9 cellular contexts compared by ENCODE assay signal in the genomic region with DNA sequence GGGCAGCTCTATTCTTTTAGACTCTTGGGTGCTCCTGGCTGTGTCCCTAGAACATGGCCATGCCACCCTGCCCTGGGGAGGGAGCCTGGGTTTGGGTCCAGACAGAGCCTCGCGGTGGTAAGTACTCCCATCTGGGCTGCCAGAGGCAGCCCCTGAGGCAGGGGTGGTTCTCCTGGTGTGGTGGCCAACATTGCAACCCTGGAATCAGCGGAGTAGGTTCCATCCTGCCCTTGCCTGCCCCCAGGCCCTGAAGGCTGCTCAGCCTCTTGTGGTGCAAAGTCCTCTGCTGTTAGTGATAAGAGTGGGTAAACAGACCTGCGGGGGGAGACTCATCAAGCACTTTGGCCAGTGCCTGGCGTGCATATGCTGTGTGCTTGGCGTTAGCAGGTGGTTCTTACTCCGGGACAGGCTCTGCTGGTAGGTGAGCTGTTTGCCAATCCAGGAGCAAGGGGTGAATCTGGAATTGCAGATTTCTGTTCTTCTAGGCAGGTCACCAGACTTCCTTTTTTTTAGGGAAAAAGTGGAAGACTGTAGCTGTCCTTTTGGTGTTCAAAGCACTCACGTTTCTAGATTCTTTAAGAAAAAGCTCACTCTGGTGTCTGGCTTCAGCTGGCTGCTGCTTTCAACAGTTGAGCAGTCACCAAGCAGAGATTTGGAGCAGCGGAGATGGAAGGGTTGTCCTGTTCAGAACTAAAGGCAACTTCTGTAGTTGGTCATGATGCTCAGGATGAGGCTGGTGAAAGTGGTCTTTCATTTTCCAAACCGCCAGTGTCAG. TPM values are rescaled to one million over a fixed set of nuclear protein-coding genes. Genes with fewer than 3 reads are reported as not detected.
DNase-seq lines count a peak whose midpoint lies in the region; ATAC-seq lines count a peak whose summit lies in the region.
"Had no signal": no experiment of that assay in that cellular context is flagged by ENCODE, and none has a peak within 500 bp of the region (broad histone marks: within the 10 kb centered on the region; RNA-seq: fewer than 3 reads in every experiment).

No MANE protein-coding gene starts in this region.

- H3K9me3 ChIP-seq in CD4-positive, alpha-beta memory T cell (ENCODE audit: control insufficient read depth in 1 of 2, low read length in 2 of 2): no peaks in the 10 kb centered on the region

- peaks cover 7 to 44% of the 10 kb centered on the region in 2 donors for H3K36me3 Mint-ChIP-seq in CD4-positive, alpha-beta memory T cell
- peaks cover 15% of the 10 kb centered on the region for H3K36me3 Mint-ChIP-seq in activated naive CD8-positive, alpha-beta T cell treated with anti-CD3 and anti-CD28 coated beads, Interleukin-2, amount 50 U/mL, for 24 hours (ENCODE audit: low read depth)
- H3K36me3 Mint-ChIP-seq in memory B cell: peaks cover 14% of the 10 kb centered on the region

- POLR2A ChIA-PET in CD4-positive, alpha-beta memory T cell (lab: Charles Lee; ENCODE audit: partially characterized antibody): interaction anchor here (0.6 to 7.6 kb wide), 11 partner anchors 9 to 673 kb away, joined by 3 to 80 read pairs (median 6); a partner anchor contains a TSS

- H3K4me1 Mint-ChIP-seq in CD4-positive, alpha-beta memory T cell: peaks cover 46 to 67% (median 58%) of the 10 kb centered on the region in 4 donors
- H3K4me1 Mint-ChIP-seq in activated naive CD8-positive, alpha-beta T cell treated with anti-CD3 and anti-CD28 coated beads, Interleukin-2, amount 50 U/mL, for 24 hours: peaks cover 52% of the 10 kb centered on the region
- H3K4me1 Mint-ChIP-seq in memory B cell: peaks cover 46% of the 10 kb centered on the region

- H3K4me1 ChIP-seq in CD4-positive, alpha-beta memory T cell (ENCODE audit: insufficient read depth, low read length): peaks cover 55% of the 10 kb centered on the region

- CTCF ChIA-PET in CD4-positive, alpha-beta memory T cell (lab: Charles Lee; ENCODE audit: partially characterized antibody): interaction anchor here (0.9 to 6.8 kb wide), 5 partner anchors 11 to 137 kb away, joined by 3 to 32 read pairs (median 5); a partner anchor contains a TSS

- DNase-seq in CD4-positive, alpha-beta memory T cell: no peak
- DNase-seq in HUDEP-2 (lab: John Stamatoyannopoulos, UW; ENCODE audit: unreplicated experiment in 76 of 76) (peak in 65 of 76 experiments; percentile 5 to 81 (median 50)), memory B cell (ENCODE audit: low spot score in 2 of 2) (no peak), NCI-H82 treated with DMSO at 0.1 percent for 48 hours (lab: John Stamatoyannopoulos, UW; ENCODE audit: unreplicated experiment) (no peak)
- DNase-seq in activated naive CD8-positive, alpha-beta T cell treated with anti-CD3 and anti-CD28 coated beads, Interleukin-2, amount 50 U/mL, for 24 hours: no peak
- DNase-seq: activated effector memory CD4-positive, alpha-beta T cell treated with Interleukin-2 at 50 U/mL for 16 hours had no signal

- H3K27me3 ChIP-seq in CD4-positive, alpha-beta memory T cell (ENCODE audit: insufficient read depth, low read length): no peaks in the 10 kb centered on the region

- peaks cover 27% of the 10 kb centered on the region for H3K36me3 ChIP-seq in CD4-positive, alpha-beta memory T cell (ENCODE audit: insufficient read depth, low read length)

- H3K27ac Mint-ChIP-seq in CD4-positive, alpha-beta memory T cell: peak overlapping the region in 6 of 7 donors; percentile 43 to 90 (median 74)
- no peak overlapping the region for H3K27ac Mint-ChIP-seq in activated naive CD8-positive, alpha-beta T cell treated with anti-CD3 and anti-CD28 coated beads, Interleukin-2, amount 50 U/mL, for 24 hours
- H3K27ac Mint-ChIP-seq in memory B cell: no peak overlapping the region

- H3K4me3 Mint-ChIP-seq in CD4-positive, alpha-beta memory T cell: peak overlapping the region; percentile 74 to 92 (median 87)
- H3K4me3 Mint-ChIP-seq in activated naive CD8-positive, alpha-beta T cell treated with anti-CD3 and anti-CD28 coated beads, Interleukin-2, amount 50 U/mL, for 24 hours: peak overlapping the region; percentile 83
- peak overlapping the region; percentile 58 for H3K4me3 Mint-ChIP-seq in memory B cell

- H3K27ac ChIP-seq in CD4-positive, alpha-beta memory T cell (ENCODE audit: low read depth, low read length): no peak overlapping the region

- peak overlapping the region in 1 of 2 donors; percentile 74 for H3K4me3 ChIP-seq in CD4-positive, alpha-beta memory T cell (ENCODE audit: low read length in 2 of 2)

- no peaks in the 10 kb centered on the region for H3K9me3 Mint-ChIP-seq in CD4-positive, alpha-beta memory T cell
- no peaks in the 10 kb centered on the region for H3K9me3 Mint-ChIP-seq in activated naive CD8-positive, alpha-beta T cell treated with anti-CD3 and anti-CD28 coated beads, Interleukin-2, amount 50 U/mL, for 24 hours
- no peaks in the 10 kb centered on the region for H3K9me3 Mint-ChIP-seq in memory B cell

- no peaks in the 10 kb centered on the region for H3K27me3 Mint-ChIP-seq in CD4-positive, alpha-beta memory T cell
- no peaks in the 10 kb centered on the region for H3K27me3 Mint-ChIP-seq in activated naive CD8-positive, alpha-beta T cell treated with anti-CD3 and anti-CD28 coated beads, Interleukin-2, amount 50 U/mL, for 24 hours
- H3K27me3 Mint-ChIP-seq in memory B cell: no peaks in the 10 kb centered on the region

- intact Hi-C loops in CD4-positive, alpha-beta memory T cell (cut with micrococcal nuclease): loop anchor here (5.0 kb wide), 2 partner anchors 57 to 293 kb away; a partner anchor contains a TSS

- no peak for ATAC-seq in activated naive CD8-positive, alpha-beta T cell treated with anti-CD3 and anti-CD28 coated beads, Interleukin-2, amount 50 U/mL, for 24 hours
- ATAC-seq in memory B cell (ENCODE audit: low read depth): no peak
- ATAC-seq in GM21786 (IDR thresholded peaks at IDR 0.05; ENCODE audit: unreplicated experiment): no peak
- no peak for ATAC-seq in GM19397 (IDR thresholded peaks at IDR 0.05; ENCODE audit: unreplicated experiment)
- no peak for ATAC-seq in GM21423 (IDR thresholded peaks at IDR 0.05; ENCODE audit: unreplicated experiment)

RNA-seq across cellular contexts. Expression of a gene that starts 3.2 kb away (rescaled TPM):
- total RNA-seq in CD4-positive, alpha-beta memory T cell: 10 to 100 TPM; 55.1 to 57.4 TPM
- 10 to 100 TPM in 1 of 2 donors, 1 to 10 TPM in 1; 3.7 to 13.2 TPM for polyA plus RNA-seq in CD4-positive, alpha-beta memory T cell

RNA-seq across cellular contexts. Expression of a gene that starts 24.5 kb away (rescaled TPM):
- 10 to 100 TPM; 19.4 to 19.7 TPM for total RNA-seq in CD4-positive, alpha-beta memory T cell
- polyA plus RNA-seq in CD4-positive, alpha-beta memory T cell: 1 to 10 TPM in 1 of 2 donors, not detected in 1; 1.5 TPM

RNA-seq across cellular contexts. Expression of a gene that starts 38.5 kb away (rescaled TPM):
- 10 to 100 TPM; 24.4 to 24.5 TPM for total RNA-seq in CD4-positive, alpha-beta memory T cell
- polyA plus RNA-seq in CD4-positive, alpha-beta memory T cell: 10 to 100 TPM; 18.7 to 42.5 TPM

RNA-seq across cellular contexts. Expression of a gene that starts 50.6 kb away (rescaled TPM):
- total RNA-seq in CD4-positive, alpha-beta memory T cell: 10 to 100 TPM; 72.6 to 77.0 TPM
- polyA plus RNA-seq in CD4-positive, alpha-beta memory T cell: 1 to 10 TPM; 2.3 to 8.1 TPM

RNA-seq across cellular contexts. Expression of a gene that starts 58.6 kb away (rescaled TPM):
- total RNA-seq in CD4-positive, alpha-beta memory T cell: 1 to 10 TPM; 6.7 to 7.2 TPM
- 1 to 10 TPM in 1 of 2 donors, under 1 TPM in 1; 0.94 to 5.3 TPM for polyA plus RNA-seq in CD4-positive, alpha-beta memory T cell

Comparison
In these comparisons a context has a peak if more than half of its experiments do, and no peak if none do; other contexts are left out.
1. DNase-seq: peak in HUDEP-2 (65 of 76); none in CD4-positive, alpha-beta memory T cell (0 of 5), activated naive CD8-positive, alpha-beta T cell treated with anti-CD3 and anti-CD28 coated beads, Interleukin-2, amount 50 U/mL, for 24 hours (single experiment), memory B cell (0 of 2) and NCI-H82 treated with DMSO at 0.1 percent for 48 hours (single experiment).
2. H3K27ac Mint-ChIP-seq: peak in CD4-positive, alpha-beta memory T cell (6 of 7); none in activated naive CD8-positive, alpha-beta T cell treated with anti-CD3 and anti-CD28 coated beads, Interleukin-2, amount 50 U/mL, for 24 hours (single experiment) and memory B cell (single experiment).
3. Peak in every context shown above with its lines, with median percentiles within 50 percentile points of each other: H3K4me3 Mint-ChIP-seq.